In the genomic region with DNA sequence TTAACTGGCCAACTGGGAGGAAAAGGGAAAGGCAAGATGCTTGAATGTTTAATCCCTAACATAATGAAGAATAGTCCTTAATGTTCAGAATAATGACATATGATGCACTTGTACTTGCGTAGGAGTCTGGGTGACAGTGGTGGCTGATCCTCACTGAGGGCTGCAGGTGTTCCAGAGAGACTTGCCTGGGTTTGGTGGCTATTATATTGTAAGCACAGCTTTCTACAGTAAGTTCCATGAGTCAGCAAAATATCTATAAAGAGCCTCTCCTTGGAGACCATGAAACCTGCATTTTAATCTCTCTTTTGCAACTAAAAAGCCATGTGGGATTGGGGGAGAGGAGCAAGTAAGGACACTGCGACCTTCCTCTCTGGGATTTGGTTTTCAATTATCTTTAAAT, we compare ENCODE assay signal across 2 cellular contexts.
A peak's percentile ranks its signal among the peaks of the same experiment; 100 is the strongest.
TF ChIP-seq lines count a peak whose summit lies in the region.

No MANE protein-coding gene starts in this region.

TF ChIP-seq in GM23338, 12 proteins besides CTCF, POLR2A, EP300 and RAD21 (continues in another document):
- no peak for TF ChIP-seq EZH2phosphoT487 (IDR thresholded peaks at IDR 0.05; ENCODE audit: unreplicated experiment)
- no peak for TF ChIP-seq POLR2AphosphoS5 (IDR thresholded peaks at IDR 0.05; ENCODE audit: low read depth)
- TF ChIP-seq ZNF331 (CRISPR knock-in tag; IDR thresholded peaks at IDR 0.05; ENCODE audit: low read depth), result no peak
- no peak for TF ChIP-seq ETS1 (IDR thresholded peaks at IDR 0.05)
- no peak for TF ChIP-seq JUNB (IDR thresholded peaks at IDR 0.05; ENCODE audit: unreplicated experiment)
- TF ChIP-seq STAT1 (IDR thresholded peaks at IDR 0.05; ENCODE audit: unreplicated experiment), result no peak
- no peak for TF ChIP-seq REST (IDR thresholded peaks at IDR 0.05; ENCODE audit: unreplicated experiment)
- no peak for TF ChIP-seq EZH2 (IDR thresholded peaks at IDR 0.05; ENCODE audit: low read depth, unreplicated experiment)
- TF ChIP-seq, protein P1, sequence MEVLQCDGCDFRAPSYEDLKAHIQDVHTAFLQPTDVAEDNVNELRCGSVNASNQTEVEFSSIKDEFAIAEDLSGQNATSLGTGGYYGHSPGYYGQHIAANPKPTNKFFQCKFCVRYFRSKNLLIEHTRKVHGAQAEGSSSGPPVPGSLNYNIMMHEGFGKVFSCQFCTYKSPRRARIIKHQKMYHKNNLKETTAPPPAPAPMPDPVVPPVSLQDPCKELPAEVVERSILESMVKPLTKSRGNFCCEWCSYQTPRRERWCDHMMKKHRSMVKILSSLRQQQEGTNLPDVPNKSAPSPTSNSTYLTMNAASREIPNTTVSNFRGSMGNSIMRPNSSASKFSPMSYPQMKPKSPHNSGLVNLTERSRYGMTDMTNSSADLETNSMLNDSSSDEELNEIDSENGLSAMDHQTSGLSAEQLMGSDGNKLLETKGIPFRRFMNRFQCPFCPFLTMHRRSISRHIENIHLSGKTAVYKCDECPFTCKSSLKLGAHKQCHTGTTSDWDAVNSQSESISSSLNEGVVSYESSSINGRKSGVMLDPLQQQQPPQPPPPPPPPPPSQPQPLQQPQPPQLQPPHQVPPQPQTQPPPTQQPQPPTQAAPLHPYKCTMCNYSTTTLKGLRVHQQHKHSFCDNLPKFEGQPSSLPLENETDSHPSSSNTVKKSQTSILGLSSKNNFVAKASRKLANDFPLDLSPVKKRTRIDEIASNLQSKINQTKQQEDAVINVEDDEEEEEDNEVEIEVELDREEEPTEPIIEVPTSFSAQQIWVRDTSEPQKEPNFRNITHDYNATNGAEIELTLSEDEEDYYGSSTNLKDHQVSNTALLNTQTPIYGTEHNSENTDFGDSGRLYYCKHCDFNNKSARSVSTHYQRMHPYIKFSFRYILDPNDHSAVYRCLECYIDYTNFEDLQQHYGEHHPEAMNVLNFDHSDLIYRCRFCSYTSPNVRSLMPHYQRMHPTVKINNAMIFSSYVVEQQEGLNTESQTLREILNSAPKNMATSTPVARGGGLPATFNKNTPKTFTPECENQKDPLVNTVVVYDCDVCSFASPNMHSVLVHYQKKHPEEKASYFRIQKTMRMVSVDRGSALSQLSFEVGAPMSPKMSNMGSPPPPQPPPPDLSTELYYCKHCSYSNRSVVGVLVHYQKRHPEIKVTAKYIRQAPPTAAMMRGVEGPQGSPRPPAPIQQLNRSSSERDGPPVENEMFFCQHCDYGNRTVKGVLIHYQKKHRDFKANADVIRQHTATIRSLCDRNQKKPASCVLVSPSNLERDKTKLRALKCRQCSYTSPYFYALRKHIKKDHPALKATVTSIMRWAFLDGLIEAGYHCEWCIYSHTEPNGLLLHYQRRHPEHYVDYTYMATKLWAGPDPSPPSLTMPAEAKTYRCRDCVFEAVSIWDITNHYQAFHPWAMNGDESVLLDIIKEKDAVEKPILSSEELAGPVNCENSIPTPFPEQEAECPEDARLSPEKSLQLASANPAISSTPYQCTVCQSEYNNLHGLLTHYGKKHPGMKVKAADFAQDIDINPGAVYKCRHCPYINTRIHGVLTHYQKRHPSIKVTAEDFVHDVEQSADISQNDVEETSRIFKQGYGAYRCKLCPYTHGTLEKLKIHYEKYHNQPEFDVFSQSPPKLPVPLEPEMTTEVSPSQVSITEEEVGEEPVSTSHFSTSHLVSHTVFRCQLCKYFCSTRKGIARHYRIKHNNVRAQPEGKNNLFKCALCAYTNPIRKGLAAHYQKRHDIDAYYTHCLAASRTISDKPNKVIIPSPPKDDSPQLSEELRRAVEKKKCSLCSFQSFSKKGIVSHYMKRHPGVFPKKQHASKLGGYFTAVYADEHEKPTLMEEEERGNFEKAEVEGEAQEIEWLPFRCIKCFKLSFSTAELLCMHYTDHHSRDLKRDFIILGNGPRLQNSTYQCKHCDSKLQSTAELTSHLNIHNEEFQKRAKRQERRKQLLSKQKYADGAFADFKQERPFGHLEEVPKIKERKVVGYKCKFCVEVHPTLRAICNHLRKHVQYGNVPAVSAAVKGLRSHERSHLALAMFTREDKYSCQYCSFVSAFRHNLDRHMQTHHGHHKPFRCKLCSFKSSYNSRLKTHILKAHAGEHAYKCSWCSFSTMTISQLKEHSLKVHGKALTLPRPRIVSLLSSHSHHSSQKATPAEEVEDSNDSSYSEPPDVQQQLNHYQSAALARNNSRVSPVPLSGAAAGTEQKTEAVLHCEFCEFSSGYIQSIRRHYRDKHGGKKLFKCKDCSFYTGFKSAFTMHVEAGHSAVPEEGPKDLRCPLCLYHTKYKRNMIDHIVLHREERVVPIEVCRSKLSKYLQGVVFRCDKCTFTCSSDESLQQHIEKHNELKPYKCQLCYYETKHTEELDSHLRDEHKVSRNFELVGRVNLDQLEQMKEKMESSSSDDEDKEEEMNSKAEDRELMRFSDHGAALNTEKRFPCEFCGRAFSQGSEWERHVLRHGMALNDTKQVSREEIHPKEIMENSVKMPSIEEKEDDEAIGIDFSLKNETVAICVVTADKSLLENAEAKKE (CRISPR knock-in tag; IDR thresholded peaks at IDR 0.05), result no peak
- no peak for TF ChIP-seq NANOG (IDR thresholded peaks at IDR 0.05; ENCODE audit: borderline replicate concordance)

TF ChIP-seq in K562, 482 proteins besides CTCF, POLR2A, EP300 and RAD21:
- TF ChIP-seq ZNF316 (IDR thresholded peaks at IDR 0.05) (peak; percentile 97), MAFK (IDR thresholded peaks at IDR 0.05; ENCODE audit: low read length) (peak; percentile 92), C11orf30 (IDR thresholded peaks at IDR 0.05; ENCODE audit: low read depth) (peak; percentile 95), SUPT5H (IDR thresholded peaks at IDR 0.05) (no peak), HNRNPUL1 (IDR thresholded peaks at IDR 0.05; ENCODE audit: low read length) (no peak), BACH1 (tag; IDR thresholded peaks at IDR 0.05) (peak; percentile 60; the same call in 1 of the 2 replicates), NFE2L1 (tag; IDR thresholded peaks at IDR 0.05; ENCODE audit: borderline replicate concordance, low read depth) (peak; percentile 49; the same call in 1 of the 2 replicates), ZNF609 (CRISPR knock-in tag; IDR thresholded peaks at IDR 0.05; ENCODE audit: borderline replicate concordance) (no peak), MAFF (IDR thresholded peaks at IDR 0.05; ENCODE audit: low read length) (peak; percentile 94), NFE2 (IDR thresholded peaks at IDR 0.05; ENCODE audit: low read depth) (peak; percentile 56), MAFG (tag; conservative IDR thresholded peaks at IDR 0.05) (peak; percentile 92)
- TF ChIP-seq, protein P2, sequence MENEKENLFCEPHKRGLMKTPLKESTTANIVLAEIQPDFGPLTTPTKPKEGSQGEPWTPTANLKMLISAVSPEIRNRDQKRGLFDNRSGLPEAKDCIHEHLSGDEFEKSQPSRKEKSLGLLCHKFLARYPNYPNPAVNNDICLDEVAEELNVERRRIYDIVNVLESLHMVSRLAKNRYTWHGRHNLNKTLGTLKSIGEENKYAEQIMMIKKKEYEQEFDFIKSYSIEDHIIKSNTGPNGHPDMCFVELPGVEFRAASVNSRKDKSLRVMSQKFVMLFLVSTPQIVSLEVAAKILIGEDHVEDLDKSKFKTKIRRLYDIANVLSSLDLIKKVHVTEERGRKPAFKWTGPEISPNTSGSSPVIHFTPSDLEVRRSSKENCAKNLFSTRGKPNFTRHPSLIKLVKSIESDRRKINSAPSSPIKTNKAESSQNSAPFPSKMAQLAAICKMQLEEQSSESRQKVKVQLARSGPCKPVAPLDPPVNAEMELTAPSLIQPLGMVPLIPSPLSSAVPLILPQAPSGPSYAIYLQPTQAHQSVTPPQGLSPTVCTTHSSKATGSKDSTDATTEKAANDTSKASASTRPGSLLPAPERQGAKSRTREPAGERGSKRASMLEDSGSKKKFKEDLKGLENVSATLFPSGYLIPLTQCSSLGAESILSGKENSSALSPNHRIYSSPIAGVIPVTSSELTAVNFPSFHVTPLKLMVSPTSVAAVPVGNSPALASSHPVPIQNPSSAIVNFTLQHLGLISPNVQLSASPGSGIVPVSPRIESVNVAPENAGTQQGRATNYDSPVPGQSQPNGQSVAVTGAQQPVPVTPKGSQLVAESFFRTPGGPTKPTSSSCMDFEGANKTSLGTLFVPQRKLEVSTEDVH (IDR thresholded peaks at IDR 0.05; ENCODE audit: low read depth, partially characterized antibody), result no peak
- TF ChIP-seq, protein P3, sequence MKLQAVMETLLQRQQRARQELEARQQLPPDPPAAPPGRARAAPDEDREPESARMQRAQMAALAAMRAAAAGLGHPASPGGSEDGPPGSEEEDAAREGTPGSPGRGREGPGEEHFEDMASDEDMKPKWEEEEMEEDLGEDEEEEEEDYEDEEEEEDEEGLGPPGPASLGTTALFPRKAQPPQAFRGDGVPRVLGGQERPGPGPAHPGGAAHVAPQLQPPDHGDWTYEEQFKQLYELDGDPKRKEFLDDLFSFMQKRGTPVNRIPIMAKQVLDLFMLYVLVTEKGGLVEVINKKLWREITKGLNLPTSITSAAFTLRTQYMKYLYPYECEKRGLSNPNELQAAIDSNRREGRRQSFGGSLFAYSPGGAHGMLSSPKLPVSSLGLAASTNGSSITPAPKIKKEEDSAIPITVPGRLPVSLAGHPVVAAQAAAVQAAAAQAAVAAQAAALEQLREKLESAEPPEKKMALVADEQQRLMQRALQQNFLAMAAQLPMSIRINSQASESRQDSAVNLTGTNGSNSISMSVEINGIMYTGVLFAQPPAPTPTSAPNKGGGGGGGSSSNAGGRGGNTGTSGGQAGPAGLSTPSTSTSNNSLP (IDR thresholded peaks at IDR 0.05; ENCODE audit: borderline replicate concordance, low read depth, low read length), result no peak
- TF ChIP-seq, protein P4, sequence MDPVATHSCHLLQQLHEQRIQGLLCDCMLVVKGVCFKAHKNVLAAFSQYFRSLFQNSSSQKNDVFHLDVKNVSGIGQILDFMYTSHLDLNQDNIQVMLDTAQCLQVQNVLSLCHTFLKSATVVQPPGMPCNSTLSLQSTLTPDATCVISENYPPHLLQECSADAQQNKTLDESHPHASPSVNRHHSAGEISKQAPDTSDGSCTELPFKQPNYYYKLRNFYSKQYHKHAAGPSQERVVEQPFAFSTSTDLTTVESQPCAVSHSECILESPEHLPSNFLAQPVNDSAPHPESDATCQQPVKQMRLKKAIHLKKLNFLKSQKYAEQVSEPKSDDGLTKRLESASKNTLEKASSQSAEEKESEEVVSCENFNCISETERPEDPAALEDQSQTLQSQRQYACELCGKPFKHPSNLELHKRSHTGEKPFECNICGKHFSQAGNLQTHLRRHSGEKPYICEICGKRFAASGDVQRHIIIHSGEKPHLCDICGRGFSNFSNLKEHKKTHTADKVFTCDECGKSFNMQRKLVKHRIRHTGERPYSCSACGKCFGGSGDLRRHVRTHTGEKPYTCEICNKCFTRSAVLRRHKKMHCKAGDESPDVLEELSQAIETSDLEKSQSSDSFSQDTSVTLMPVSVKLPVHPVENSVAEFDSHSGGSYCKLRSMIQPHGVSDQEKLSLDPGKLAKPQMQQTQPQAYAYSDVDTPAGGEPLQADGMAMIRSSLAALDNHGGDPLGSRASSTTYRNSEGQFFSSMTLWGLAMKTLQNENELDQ (CRISPR knock-in tag; IDR thresholded peaks at IDR 0.05; ENCODE audit: borderline replicate concordance), result no peak
